8 cellular contexts compared by ENCODE assay signal in the genomic region with DNA sequence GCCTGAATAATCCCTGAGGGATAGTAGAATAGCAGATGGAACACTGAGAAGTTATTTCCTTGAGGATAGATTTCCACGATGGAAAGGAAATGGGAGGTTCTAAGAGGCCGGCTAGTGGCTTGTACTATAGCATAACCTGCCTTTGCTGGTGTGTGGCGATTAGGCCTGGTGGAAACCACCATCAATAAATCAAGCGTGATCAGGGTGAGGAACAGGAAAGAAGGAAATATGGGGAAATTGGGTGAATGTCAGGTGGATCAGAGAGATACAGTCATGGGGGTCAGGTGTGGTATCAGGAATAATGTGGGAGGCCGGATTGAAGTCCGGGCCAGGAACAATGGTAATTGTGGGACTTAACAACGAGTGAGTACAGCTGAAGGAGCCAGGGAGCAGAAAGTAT. TPM values are rescaled to one million over a fixed set of nuclear protein-coding genes. Genes with fewer than 3 reads are reported as not detected.
"Had no signal": no experiment of that assay in that cellular context is flagged by ENCODE, and none has a peak within 500 bp of the region (broad histone marks: within the 10 kb centered on the region; RNA-seq: fewer than 3 reads in every experiment).

No MANE protein-coding gene starts in this region.

RNA-seq across cellular contexts. Expression of gene TREH, which starts 39.1 kb away (rescaled TPM):
- total RNA-seq: activated CD8-positive, alpha-beta T cell treated with anti-CD3 and anti-CD28 coated beads, Interleukin-2, amount 10 ng/mL, durations not matched to agents 7 days and 5 days; activated naive CD8-positive, alpha-beta T cell treated with anti-CD3 and anti-CD28 coated beads, Interleukin-2, amount 10 ng/mL, durations not matched to agents 7 days and 5 days; adrenal gland; cardiac septum; PC-3; Right ventricle myocardium inferior; T-cell; T-helper 2 cell treated with Interferon-gamma antibody and Interleukin-4, amounts not matched to agents 100 ng/mL and 5 ng/mL, for 36 hours had no signal
